In genomic region chr1:225890346-225891228, GRCh38 we compare ENCODE assay signal across 1 cellular context.
A peak's percentile ranks its signal among the peaks of the same experiment; 100 is the strongest.
TF ChIP-seq lines count a peak whose summit lies in the region.

No MANE protein-coding gene starts in this region.

TF ChIP-seq in WTC11, 78 proteins besides CTCF, POLR2A, EP300 and RAD21 (continued from another document):
- peak; percentile 84; the same call in 1 of the 2 replicates for TF ChIP-seq FOXP4 (CRISPR knock-in tag; IDR thresholded peaks at IDR 0.05)
- TF ChIP-seq, protein P1, sequence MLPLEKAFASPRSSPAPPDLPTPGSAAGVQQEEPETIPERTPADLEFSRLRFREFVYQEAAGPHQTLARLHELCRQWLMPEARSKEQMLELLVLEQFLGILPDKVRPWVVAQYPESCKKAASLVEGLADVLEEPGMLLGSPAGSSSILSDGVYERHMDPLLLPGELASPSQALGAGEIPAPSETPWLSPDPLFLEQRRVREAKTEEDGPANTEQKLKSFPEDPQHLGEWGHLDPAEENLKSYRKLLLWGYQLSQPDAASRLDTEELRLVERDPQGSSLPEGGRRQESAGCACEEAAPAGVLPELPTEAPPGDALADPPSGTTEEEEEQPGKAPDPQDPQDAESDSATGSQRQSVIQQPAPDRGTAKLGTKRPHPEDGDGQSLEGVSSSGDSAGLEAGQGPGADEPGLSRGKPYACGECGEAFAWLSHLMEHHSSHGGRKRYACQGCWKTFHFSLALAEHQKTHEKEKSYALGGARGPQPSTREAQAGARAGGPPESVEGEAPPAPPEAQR (CRISPR knock-in tag; IDR thresholded peaks at IDR 0.05), result no peak
- TF ChIP-seq ZNF423 (CRISPR knock-in tag; IDR thresholded peaks at IDR 0.05), result no peak
- TF ChIP-seq, protein P2, sequence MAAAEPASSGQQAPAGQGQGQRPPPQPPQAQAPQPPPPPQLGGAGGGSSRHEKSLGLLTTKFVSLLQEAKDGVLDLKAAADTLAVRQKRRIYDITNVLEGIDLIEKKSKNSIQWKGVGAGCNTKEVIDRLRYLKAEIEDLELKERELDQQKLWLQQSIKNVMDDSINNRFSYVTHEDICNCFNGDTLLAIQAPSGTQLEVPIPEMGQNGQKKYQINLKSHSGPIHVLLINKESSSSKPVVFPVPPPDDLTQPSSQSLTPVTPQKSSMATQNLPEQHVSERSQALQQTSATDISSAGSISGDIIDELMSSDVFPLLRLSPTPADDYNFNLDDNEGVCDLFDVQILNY (CRISPR knock-in tag; IDR thresholded peaks at IDR 0.05), result no peak
- TF ChIP-seq SMAD4 (CRISPR knock-in tag; IDR thresholded peaks at IDR 0.05), result 0 out of 2 replicates have a peak, but pooled peaks have one; percentile 30
